In the genomic region with DNA sequence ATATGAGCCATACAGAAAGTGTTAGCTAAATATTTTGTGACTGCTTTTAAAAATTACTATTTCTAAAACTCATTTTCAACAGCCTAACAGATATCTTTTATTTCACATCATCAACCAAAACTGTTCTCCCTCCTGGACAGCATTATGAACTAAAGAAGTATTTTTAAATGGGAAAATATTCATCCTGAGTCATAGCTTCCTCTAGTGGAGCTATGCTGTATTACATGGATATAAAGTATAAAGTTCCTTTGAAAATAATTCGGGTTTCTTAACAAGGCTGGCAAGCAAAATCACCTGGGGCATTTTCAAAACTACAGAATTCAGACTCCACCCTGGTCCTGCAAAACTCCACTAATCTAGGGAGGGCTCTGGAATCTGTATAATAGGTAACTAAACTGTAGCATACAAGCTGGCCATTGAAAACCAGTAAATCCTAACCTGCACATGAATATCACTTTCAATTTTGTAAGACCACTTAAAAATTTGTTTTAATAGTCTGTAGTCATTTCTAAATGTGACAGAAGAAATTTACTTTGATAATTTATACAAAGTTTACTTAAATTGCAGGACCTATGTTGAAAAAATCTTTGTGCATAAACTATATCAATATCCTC, we compare ENCODE assay signal across 8 cellular contexts.
DNase-seq lines count a peak whose midpoint lies in the region; ATAC-seq and TF ChIP-seq lines count a peak whose summit lies in the region.

No MANE protein-coding gene starts in this region.

- DNase-seq in COR-L47 (lab: John Stamatoyannopoulos, UW) (peak; percentile 21), NCI-H2029 treated with DMSO at 0.1 percent for 48 hours (lab: John Stamatoyannopoulos, UW) (peak; percentile 28), cardiac fibroblast (ENCODE audit: low read depth in 2 of 2) (peak; percentile 32 to 57)
- DNase-seq in stimulated activated naive CD8-positive, alpha-beta T cell treated with anti-CD3 and anti-CD28 coated beads, Interleukin-15, Interleukin-2, amounts not matched to agents 100 U/mL and 50 U/mL, for 24 hours = no peak
- no peak for DNase-seq in effector memory CD4-positive, alpha-beta T cell

- no peaks in the 10 kb centered on the region for H3K4me1 ChIP-seq in neutrophil (ENCODE audit: control insufficient read depth in 1 of 2, insufficient read depth in 1 of 2, low read depth in 1 of 2, low read length in 1 of 2)
- no peaks in the 10 kb centered on the region for H3K4me1 ChIP-seq in effector memory CD4-positive, alpha-beta T cell (ENCODE audit: control insufficient read depth, insufficient read depth, low read length, poor library complexity, severe bottlenecking)

- H3K27ac ChIP-seq in neutrophil = no peak overlapping the region
- no peak overlapping the region for H3K27ac ChIP-seq in effector memory CD4-positive, alpha-beta T cell (ENCODE audit: insufficient read depth, low read length, poor library complexity, severe bottlenecking)

- no peaks in the 10 kb centered on the region for H3K9me3 ChIP-seq in neutrophil
- H3K9me3 ChIP-seq in effector memory CD4-positive, alpha-beta T cell (ENCODE audit: control insufficient read depth, low read length) = no peaks in the 10 kb centered on the region

- peak; percentile 73 for TF ChIP-seq CTCF in cardiac fibroblast (IDR thresholded peaks at IDR 0.05; ENCODE audit: low read depth, low read length)
- peak; percentile 21 for TF ChIP-seq CTCF in neutrophil (IDR thresholded peaks at IDR 0.05)

- no peaks in the 10 kb centered on the region for H3K27me3 ChIP-seq in neutrophil
- H3K27me3 ChIP-seq in effector memory CD4-positive, alpha-beta T cell (replicated peaks; ENCODE audit: control insufficient read depth, insufficient read depth, low read length, poor library complexity, severe bottlenecking) = no peaks in the 10 kb centered on the region

- no peaks in the 10 kb centered on the region for H3K36me3 ChIP-seq in neutrophil
- H3K36me3 ChIP-seq in effector memory CD4-positive, alpha-beta T cell (ENCODE audit: control insufficient read depth, insufficient read depth, low read length) = no peaks in the 10 kb centered on the region

- ATAC-seq in GM21367 (IDR thresholded peaks at IDR 0.05; ENCODE audit: unreplicated experiment) (peak; percentile 60), HG02798 (IDR thresholded peaks at IDR 0.05; ENCODE audit: poor library complexity, unreplicated experiment) (no peak)
- no peak for ATAC-seq in stimulated activated naive CD8-positive, alpha-beta T cell treated with anti-CD3 and anti-CD28 coated beads, Interleukin-15, Interleukin-2, amounts not matched to agents 100 U/mL and 50 U/mL, for 24 hours

- no peak overlapping the region for H3K4me3 ChIP-seq in cardiac fibroblast (replicated peaks in 1 of 2; ENCODE audit: low read depth in 2 of 2, low read length in 2 of 2)
- H3K4me3 ChIP-seq in neutrophil (ENCODE audit: low read depth in 1 of 2, low read length in 1 of 2) = no peak overlapping the region
- no peak overlapping the region for H3K4me3 ChIP-seq in effector memory CD4-positive, alpha-beta T cell (ENCODE audit: insufficient read depth, low read depth, low read length, poor library complexity, severe bottlenecking)

Comparison
In these comparisons a context has a peak if more than half of its experiments do, and no peak if none do; other contexts are left out.
1. DNase-seq: peak in COR-L47 (single experiment), NCI-H2029 treated with DMSO at 0.1 percent for 48 hours (single experiment) and cardiac fibroblast (2 of 2); none in stimulated activated naive CD8-positive, alpha-beta T cell treated with anti-CD3 and anti-CD28 coated beads, Interleukin-15, Interleukin-2, amounts not matched to agents 100 U/mL and 50 U/mL, for 24 hours (single experiment) and effector memory CD4-positive, alpha-beta T cell (0 of 3).